ENCODE assay signal across 8 cellular contexts in the genomic region with DNA sequence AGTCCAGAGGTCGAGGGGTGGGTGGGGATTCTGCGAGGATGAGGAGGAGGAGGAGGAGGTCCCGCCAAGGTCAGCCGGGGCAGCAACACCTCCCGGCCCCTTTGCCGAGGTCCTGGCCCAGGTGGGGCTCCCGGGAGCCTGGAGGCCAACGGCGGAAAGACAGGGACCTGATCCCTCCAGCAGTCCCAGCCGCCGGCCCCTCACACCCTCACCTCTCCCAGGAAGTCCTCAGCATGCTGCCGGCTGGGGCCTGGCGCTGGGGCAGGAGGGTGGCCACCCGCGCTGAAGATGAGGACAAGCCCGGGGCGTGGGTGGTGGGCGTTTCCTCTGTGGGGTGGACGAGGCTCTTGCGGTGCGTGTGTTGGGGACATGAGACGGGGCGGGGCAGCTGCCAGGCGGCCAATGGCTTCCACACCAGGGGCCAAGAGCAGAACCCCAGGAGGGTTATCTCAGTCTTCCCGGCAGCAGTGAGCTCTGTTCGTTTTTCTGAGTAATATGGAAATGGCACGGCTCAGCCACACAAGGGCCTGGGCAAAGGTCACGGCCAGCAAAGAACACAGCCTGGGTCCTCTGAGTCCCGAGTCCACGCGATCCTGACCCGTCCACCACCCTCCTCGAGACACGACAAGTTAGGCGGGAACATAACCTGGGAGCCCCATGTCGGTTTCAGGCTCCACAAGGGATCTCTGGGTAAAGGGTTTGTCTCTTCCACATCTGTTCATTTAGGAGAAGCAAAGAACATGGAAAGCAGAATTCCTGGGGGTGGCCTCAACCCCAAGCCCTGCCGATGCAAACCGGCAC.
DNase-seq lines count a peak whose midpoint lies in the region; ATAC-seq, FAIRE-seq and TF ChIP-seq lines count a peak whose summit lies in the region.

No MANE protein-coding gene starts in this region.

- peak; percentile 41 for ATAC-seq in K562

- TF ChIP-seq CTCF in K562 (IDR thresholded peaks at IDR 0.05 in 2 of 3, conservative IDR thresholded peaks at IDR 0.05 in 1 of 3; ENCODE audit: insufficient read depth in 2 of 3, low read depth in 1 of 3, low read length in 3 of 3) (peak in 1 of 3 experiments; percentile 3; a peak in 1 of 6 replicates), osteoblast (IDR thresholded peaks at IDR 0.05; ENCODE audit: extremely low read depth, low read depth, low read length) (no peak)

- BruUV-seq in K562 (replicated peaks; lab: Mats Ljungman, UMichigan) = no TSS peak

- no peak for TF ChIP-seq RAD21 in K562 (CRISPR knock-in tag; conservative IDR thresholded peaks at IDR 0.05 in 1 of 2, IDR thresholded peaks at IDR 0.05 in 1 of 2)

- peak overlapping the region; percentile 100 for H3K27ac ChIP-seq in K562 (ENCODE audit: extremely low read depth, low read depth, low read length)
- peak overlapping the region; percentile 17 for H3K27ac ChIP-seq in osteoblast (ENCODE audit: low read depth, low read length)

- peak overlapping the region; percentile 16; the same call in 1 of the 2 replicates for H3K4me3 ChIP-seq in K562
- no peak overlapping the region for H3K4me3 ChIP-seq in osteoblast (ENCODE audit: insufficient read depth, low read length)

- H3K36me3 ChIP-seq in K562 (ENCODE audit: control insufficient read depth, insufficient read depth, low read length) (peaks cover 16% of the 10 kb centered on the region), osteoblast (ENCODE audit: insufficient read depth, low read length) (no peaks in the 10 kb centered on the region)

- H3K79me2 ChIP-seq in K562 (ENCODE audit: control insufficient read depth, insufficient read depth, low read length) (peaks cover 31% of the 10 kb centered on the region; the same call in 2 of the 3 replicates), osteoblast (ENCODE audit: insufficient read depth, low read length) (no peaks in the 10 kb centered on the region)

- H3K4me1 ChIP-seq in K562 (replicated peaks in 1 of 2; ENCODE audit: control insufficient read depth in 2 of 2, insufficient read depth in 2 of 2, low read length in 2 of 2) (peaks cover 47 to 65% of the 10 kb centered on the region in 2 experiments), osteoblast (ENCODE audit: insufficient read depth, low read length) (peaks cover 16% of the 10 kb centered on the region)

- peaks cover 5% of the 10 kb centered on the region for H3K9me1 ChIP-seq in K562 (ENCODE audit: control insufficient read depth, insufficient read depth, low read length)

- H4K20me1 ChIP-seq in K562 (replicated peaks; ENCODE audit: control insufficient read depth, insufficient read depth, low read length) (no peaks in the 10 kb centered on the region), osteoblast (ENCODE audit: insufficient read depth, low read length) (no peaks in the 10 kb centered on the region)

- 16% methylated on average over 29 of the region's 38 CpGs for WGBS in K562 (ENCODE audit: insufficient coverage, low coverage, missing lambda C conversion rate)

- TF ChIP-seq POLR2A in K562 (conservative IDR thresholded peaks at IDR 0.05) = peak; percentile 66

- H3K4me2 ChIP-seq in K562 (ENCODE audit: insufficient read depth, low read length) (peak overlapping the region; percentile 53), osteoblast (ENCODE audit: insufficient read depth, low read length) (no peak overlapping the region)

- H3K9me3 ChIP-seq in K562 (replicated peaks; ENCODE audit: control insufficient read depth, insufficient read depth, low read depth, low read length) (no peaks in the 10 kb centered on the region), osteoblast (ENCODE audit: low read depth, low read length) (no peaks in the 10 kb centered on the region)

- in situ Hi-C loops in K562 (cut with MboI) = no loop called here

- FAIRE-seq in K562 (lab: Jason Lieb, UNC) = peak; percentile 85

- intact Hi-C loops in K562 (cut with micrococcal nuclease) = loop anchor here (5.0 to 10.0 kb wide), 2 partner anchors 80 to 138 kb away; no protein-coding TSS in a partner anchor

- POLR2A ChIA-PET in K562 (lab: Yijun Ruan, JAX) = interaction anchor here (0.6 to 0.7 kb wide), 3 partner anchors 22 to 147 kb away, joined by 3 read pairs; no protein-coding TSS in a partner anchor

- TF ChIP-seq EP300 in K562 (IDR thresholded peaks at IDR 0.05; ENCODE audit: low read length) = no peak; the same call in 1 of the 2 replicates

- CTCF ChIA-PET in K562 (lab: Yijun Ruan, JAX; ENCODE audit: low intra/inter-chr PET ratio) = no interaction called here

- peak overlapping the region; percentile 78 to 86 for H3K9ac ChIP-seq in K562 (ENCODE audit: insufficient read depth in 1 of 2, low read depth in 2 of 2, low read length in 2 of 2)

- H2AFZ ChIP-seq in K562 (ENCODE audit: low read depth, low read length) (peak overlapping the region; percentile 88), osteoblast (ENCODE audit: low read length) (no peak overlapping the region)

- no peaks in the 10 kb centered on the region for H3K27me3 ChIP-seq in K562 (ENCODE audit: control insufficient read depth in 2 of 2, insufficient read depth in 2 of 2, low read length in 2 of 2)
- no peaks in the 10 kb centered on the region for H3K27me3 ChIP-seq in osteoblast (ENCODE audit: insufficient read depth, low read length)

- DNase-seq in stimulated activated naive CD4-positive, alpha-beta T cell treated with Interleukin-2 at 50 U/mL for 16 hours (lab: John Stamatoyannopoulos, UW) = peak; percentile 79
- no peak for DNase-seq in stimulated activated naive CD4-positive, alpha-beta T cell (lab: John Stamatoyannopoulos, UW)
- DNase-seq in K562 (ENCODE audit: extremely low read depth in 1 of 4, low spot score in 3 of 4) (peak; percentile 79 to 89 (median 86)), osteoblast (ENCODE audit: insufficient read length, low spot score, missing footprints) (peak; percentile 64), epidermal melanocyte (ENCODE audit: insufficient read length, low spot score) (no peak), cerebellar nuclear complex (lab: John Stamatoyannopoulos, UW) (no peak), NAMALWA (ENCODE audit: low spot score) (no peak)
- no peak for DNase-seq in central memory CD4-positive, alpha-beta T cell

TF ChIP-seq in K562, 482 proteins besides CTCF, POLR2A, EP300 and RAD21 (continues in another document):
- TF ChIP-seq ZNF589 (CRISPR knock-in tag; IDR thresholded peaks at IDR 0.05; ENCODE audit: low read depth) (peak; percentile 87), SP1 (CRISPR knock-in tag; IDR thresholded peaks at IDR 0.05) (peak; percentile 43; the same call in 1 of the 2 replicates), ZNF146 (CRISPR knock-in tag; IDR thresholded peaks at IDR 0.05; ENCODE audit: unreplicated experiment) (peak; percentile 9)
- TF ChIP-seq, protein P1, sequence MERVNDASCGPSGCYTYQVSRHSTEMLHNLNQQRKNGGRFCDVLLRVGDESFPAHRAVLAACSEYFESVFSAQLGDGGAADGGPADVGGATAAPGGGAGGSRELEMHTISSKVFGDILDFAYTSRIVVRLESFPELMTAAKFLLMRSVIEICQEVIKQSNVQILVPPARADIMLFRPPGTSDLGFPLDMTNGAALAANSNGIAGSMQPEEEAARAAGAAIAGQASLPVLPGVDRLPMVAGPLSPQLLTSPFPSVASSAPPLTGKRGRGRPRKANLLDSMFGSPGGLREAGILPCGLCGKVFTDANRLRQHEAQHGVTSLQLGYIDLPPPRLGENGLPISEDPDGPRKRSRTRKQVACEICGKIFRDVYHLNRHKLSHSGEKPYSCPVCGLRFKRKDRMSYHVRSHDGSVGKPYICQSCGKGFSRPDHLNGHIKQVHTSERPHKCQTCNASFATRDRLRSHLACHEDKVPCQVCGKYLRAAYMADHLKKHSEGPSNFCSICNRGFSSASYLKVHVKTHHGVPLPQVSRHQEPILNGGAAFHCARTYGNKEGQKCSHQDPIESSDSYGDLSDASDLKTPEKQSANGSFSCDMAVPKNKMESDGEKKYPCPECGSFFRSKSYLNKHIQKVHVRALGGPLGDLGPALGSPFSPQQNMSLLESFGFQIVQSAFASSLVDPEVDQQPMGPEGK (CRISPR knock-in tag; IDR thresholded peaks at IDR 0.05; ENCODE audit: borderline replicate concordance) = no peak
- TF ChIP-seq, protein P2, sequence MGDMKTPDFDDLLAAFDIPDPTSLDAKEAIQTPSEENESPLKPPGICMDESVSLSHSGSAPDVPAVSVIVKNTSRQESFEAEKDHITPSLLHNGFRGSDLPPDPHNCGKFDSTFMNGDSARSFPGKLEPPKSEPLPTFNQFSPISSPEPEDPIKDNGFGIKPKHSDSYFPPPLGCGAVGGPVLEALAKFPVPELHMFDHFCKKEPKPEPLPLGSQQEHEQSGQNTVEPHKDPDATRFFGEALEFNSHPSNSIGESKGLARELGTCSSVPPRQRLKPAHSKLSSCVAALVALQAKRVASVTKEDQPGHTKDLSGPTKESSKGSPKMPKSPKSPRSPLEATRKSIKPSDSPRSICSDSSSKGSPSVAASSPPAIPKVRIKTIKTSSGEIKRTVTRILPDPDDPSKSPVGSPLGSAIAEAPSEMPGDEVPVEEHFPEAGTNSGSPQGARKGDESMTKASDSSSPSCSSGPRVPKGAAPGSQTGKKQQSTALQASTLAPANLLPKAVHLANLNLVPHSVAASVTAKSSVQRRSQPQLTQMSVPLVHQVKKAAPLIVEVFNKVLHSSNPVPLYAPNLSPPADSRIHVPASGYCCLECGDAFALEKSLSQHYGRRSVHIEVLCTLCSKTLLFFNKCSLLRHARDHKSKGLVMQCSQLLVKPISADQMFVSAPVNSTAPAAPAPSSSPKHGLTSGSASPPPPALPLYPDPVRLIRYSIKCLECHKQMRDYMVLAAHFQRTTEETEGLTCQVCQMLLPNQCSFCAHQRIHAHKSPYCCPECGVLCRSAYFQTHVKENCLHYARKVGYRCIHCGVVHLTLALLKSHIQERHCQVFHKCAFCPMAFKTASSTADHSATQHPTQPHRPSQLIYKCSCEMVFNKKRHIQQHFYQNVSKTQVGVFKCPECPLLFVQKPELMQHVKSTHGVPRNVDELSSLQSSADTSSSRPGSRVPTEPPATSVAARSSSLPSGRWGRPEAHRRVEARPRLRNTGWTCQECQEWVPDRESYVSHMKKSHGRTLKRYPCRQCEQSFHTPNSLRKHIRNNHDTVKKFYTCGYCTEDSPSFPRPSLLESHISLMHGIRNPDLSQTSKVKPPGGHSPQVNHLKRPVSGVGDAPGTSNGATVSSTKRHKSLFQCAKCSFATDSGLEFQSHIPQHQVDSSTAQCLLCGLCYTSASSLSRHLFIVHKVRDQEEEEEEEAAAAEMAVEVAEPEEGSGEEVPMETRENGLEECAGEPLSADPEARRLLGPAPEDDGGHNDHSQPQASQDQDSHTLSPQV (IDR thresholded peaks at IDR 0.05) = peak; percentile 95

Comparison
In these comparisons a context has a peak if more than half of its experiments do, and no peak if none do; other contexts are left out.
1. DNase-seq: peak in stimulated activated naive CD4-positive, alpha-beta T cell treated with Interleukin-2 at 50 U/mL for 16 hours (single experiment), K562 (4 of 4) and osteoblast (single experiment); none in stimulated activated naive CD4-positive, alpha-beta T cell (0 of 6), epidermal melanocyte (single experiment), cerebellar nuclear complex (0 of 2), NAMALWA (single experiment) and central memory CD4-positive, alpha-beta T cell (single experiment).